In genomic region chr11:450809-451451, GRCh38 we compare ENCODE assay signal across 8 cellular contexts.
DNase-seq lines count a peak whose midpoint lies in the region; ATAC-seq lines count a peak whose summit lies in the region.

No MANE protein-coding gene starts in this region.

- DNase-seq in DMS53 (lab: John Stamatoyannopoulos, UW) (peak; percentile 90), NCI-H510A treated with DMSO at 0.1 percent for 48 hours (lab: John Stamatoyannopoulos, UW) (peak; percentile 24), memory B cell (ENCODE audit: low spot score in 2 of 2) (peak; percentile 62)
- peak; percentile 57 to 62 for DNase-seq in activated CD8-positive, alpha-beta memory T cell treated with anti-CD3 and anti-CD28 coated beads for 1 hour (ENCODE audit: extremely low read depth in 1 of 2, low read depth in 1 of 2)
- peak; percentile 76 for DNase-seq in effector CD4-positive, alpha-beta T cell
- DNase-seq in stimulated activated CD8-positive, alpha-beta memory T cell treated with anti-CD3 and anti-CD28 coated beads, Interleukin-12 subunit alpha, Interleukin-12 subunit beta, amount 100 ng/mL, for 4 hours (ENCODE audit: low read depth): peak; percentile 59

- peak overlapping the region; percentile 89 for H3K27ac Mint-ChIP-seq in memory B cell

- H3K36me3 Mint-ChIP-seq in memory B cell: peaks cover 4% of the 10 kb centered on the region

- ATAC-seq in HG02571 (IDR thresholded peaks at IDR 0.05; ENCODE audit: unreplicated experiment): peak; percentile 2
- ATAC-seq in memory B cell (ENCODE audit: low read depth): peak; percentile 43
- ATAC-seq in GM19467 (IDR thresholded peaks at IDR 0.05; ENCODE audit: unreplicated experiment): no peak

- no peaks in the 10 kb centered on the region for H3K9me3 Mint-ChIP-seq in memory B cell

- H3K4me1 Mint-ChIP-seq in memory B cell: peaks cover 23% of the 10 kb centered on the region

- no peaks in the 10 kb centered on the region for H3K27me3 Mint-ChIP-seq in memory B cell

- peak overlapping the region; percentile 93 for H3K4me3 Mint-ChIP-seq in memory B cell

Comparison
In these comparisons a context has a peak if more than half of its experiments do, and no peak if none do; other contexts are left out.
1. DNase-seq: peak in every context shown above with its lines; median percentile 90 in DMS53; 76 in effector CD4-positive, alpha-beta T cell; 62 in memory B cell; 60 in activated CD8-positive, alpha-beta memory T cell treated with anti-CD3 and anti-CD28 coated beads for 1 hour; 59 in stimulated activated CD8-positive, alpha-beta memory T cell treated with anti-CD3 and anti-CD28 coated beads, Interleukin-12 subunit alpha, Interleukin-12 subunit beta, amount 100 ng/mL, for 4 hours; 24 in NCI-H510A treated with DMSO at 0.1 percent for 48 hours.